In the genomic region with DNA sequence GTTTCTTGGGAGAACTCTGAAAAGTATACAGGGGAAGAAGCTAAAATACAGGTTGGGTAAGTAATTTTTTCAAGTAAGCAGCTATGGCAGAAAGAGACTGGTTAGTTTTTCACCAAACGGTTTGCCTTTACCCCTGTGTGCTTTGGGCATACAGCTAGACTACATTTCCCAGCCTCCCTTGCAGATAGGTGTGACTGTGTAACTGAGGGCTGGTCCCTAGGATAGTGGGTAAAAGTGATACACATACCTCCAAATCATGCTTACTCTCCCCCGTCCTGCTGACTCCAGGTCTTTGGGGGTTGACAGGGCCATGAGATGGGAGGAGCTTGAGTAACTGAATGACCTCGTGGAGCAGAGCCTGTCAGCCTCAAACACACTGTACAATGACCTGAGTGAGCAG, we compare ENCODE assay signal across 34 cellular contexts.
"Had no signal": no experiment of that assay in that cellular context is flagged by ENCODE, and none has a peak within 500 bp of the region (broad histone marks: within the 10 kb centered on the region; RNA-seq: fewer than 3 reads in every experiment).

No MANE protein-coding gene starts in this region.

- H3K4me3 Mint-ChIP-seq: activated CD4-positive, alpha-beta memory T cell treated with anti-CD3 and anti-CD28 coated beads for 36 hours; activated CD8-positive, alpha-beta memory T cell treated with anti-CD3 and anti-CD28 coated beads, Interleukin-2, amount 10 ng/mL, durations not matched to agents 7 days and 5 days; activated naive CD8-positive, alpha-beta T cell treated with anti-CD3 and anti-CD28 coated beads for 36 hours; activated T-cell treated with anti-CD3 and anti-CD28 coated beads, Interleukin-2, amount 50 U/mL, for 72 hours; activated T-helper 17 cell treated with anti-CD3 and anti-CD28 coated beads, Interleukin-2, amount 50 U/mL, for 72 hours; T-helper 1 cell treated with Interleukin-12 subunit alpha and Interleukin-12 subunit beta and Interleukin-4 antibody, amounts not matched to agents 30 μg/mL and 1 μg/mL, for 36 hours; T-helper 2 cell treated with Interferon-gamma antibody and Interleukin-4, amounts not matched to agents 5 μg/mL and 100 μg/mL, for 36 hours had no signal

- H3K36me3 ChIP-seq: brain microvascular endothelial cell, Peyer's patch, SJSA1 had no signal

- H3K9me3 Mint-ChIP-seq: activated CD4-positive, alpha-beta memory T cell treated with anti-CD3 and anti-CD28 coated beads for 36 hours; activated naive CD8-positive, alpha-beta T cell treated with anti-CD3 and anti-CD28 coated beads for 36 hours; activated T-cell treated with anti-CD3 and anti-CD28 coated beads, Interleukin-2, amount 50 U/mL, for 72 hours; activated T-helper 17 cell treated with anti-CD3 and anti-CD28 coated beads, Interleukin-2, amount 50 U/mL, for 72 hours; T-helper 1 cell treated with Interleukin-12 subunit alpha and Interleukin-12 subunit beta and Interleukin-4 antibody, amounts not matched to agents 30 μg/mL and 1 μg/mL, for 36 hours; T-helper 2 cell treated with Interferon-gamma antibody and Interleukin-4, amounts not matched to agents 5 μg/mL and 100 μg/mL, for 36 hours had no signal

- H3K27ac Mint-ChIP-seq: activated CD4-positive, alpha-beta memory T cell treated with anti-CD3 and anti-CD28 coated beads for 36 hours; activated CD8-positive, alpha-beta memory T cell treated with anti-CD3 and anti-CD28 coated beads, Interleukin-2, amount 10 ng/mL, durations not matched to agents 7 days and 5 days; activated naive CD8-positive, alpha-beta T cell treated with anti-CD3 and anti-CD28 coated beads for 36 hours; activated T-cell treated with anti-CD3 and anti-CD28 coated beads, Interleukin-2, amount 50 U/mL, for 72 hours; activated T-helper 17 cell treated with anti-CD3 and anti-CD28 coated beads, Interleukin-2, amount 50 U/mL, for 72 hours; T-helper 1 cell treated with Interleukin-12 subunit alpha and Interleukin-12 subunit beta and Interleukin-4 antibody, amounts not matched to agents 30 μg/mL and 1 μg/mL, for 36 hours; T-helper 2 cell treated with Interferon-gamma antibody and Interleukin-4, amounts not matched to agents 5 μg/mL and 100 μg/mL, for 36 hours had no signal

- H3K9me3 ChIP-seq: Peyer's patch, SJSA1, SK-N-SH had no signal

- H3K4me3 ChIP-seq: Peyer's patch, SJSA1 had no signal

- H3K9ac ChIP-seq: SK-N-SH had no signal

- FAIRE-seq: TTC549 had no signal

- H3K27ac ChIP-seq: brain microvascular endothelial cell, Peyer's patch, SJSA1 had no signal

- H3K4me2 ChIP-seq: SK-N-SH had no signal

- DNase-seq: activated CD4-positive, alpha-beta memory T cell treated with anti-CD3 and anti-CD28 coated beads for 36 hours; activated CD4-positive, alpha-beta T cell treated with anti-CD3 and anti-CD28 coated beads for 4 hours; activated CD4-positive, alpha-beta T cell treated with anti-CD3 and anti-CD28 coated beads, Interleukin-2, amount 50 U/mL, for 1 hour; activated CD4-positive, CD25-positive, alpha-beta regulatory T cell treated with anti-CD3 and anti-CD28 coated beads, Interleukin-2, amount 50 U/mL, for 72 hours; activated CD8-positive, alpha-beta memory T cell treated with anti-CD3 and anti-CD28 coated beads for 24 hours; activated CD8-positive, alpha-beta memory T cell treated with anti-CD3 and anti-CD28 coated beads, Interleukin-2, amount 10 ng/mL, durations not matched to agents 7 days and 5 days; activated CD8-positive, alpha-beta memory T cell treated with anti-CD3 and anti-CD28 coated beads, Interleukin-2, amount 50 U/mL, for 48 hours; activated effector memory CD4-positive, alpha-beta T cell treated with anti-CD3 and anti-CD28 coated beads, Interleukin-2, amount 50 U/mL, for 16 hours; activated naive CD4-positive, alpha-beta T cell; activated naive CD4-positive, alpha-beta T cell treated with anti-CD3 and anti-CD28 coated beads, Interleukin-2, amount 50 U/mL, for 16 hours; activated naive CD8-positive, alpha-beta T cell treated with anti-CD3 and anti-CD28 coated beads for 36 hours; activated T-cell treated with anti-CD3 and anti-CD28 coated beads, Interleukin-2, amount 50 U/mL, for 72 hours; amniotic stem cell; aorta; brain microvascular endothelial cell; central memory CD4-positive, alpha-beta T cell; NCI-H1105; NCI-H1417 treated with DMSO at 0.1 percent for 48 hours; NCI-H187 treated with DMSO at 0.1 percent for 48 hours; NCI-H2081; NCI-H226; NCI-H446 treated with DMSO at 0.1 percent for 48 hours; NCI-H524; NK-92 treated with Interleukin-12 subunit alpha and Interleukin-12 subunit beta, amount 100 ng/mL, for 24 hours; PC-3; Peyer's patch; RPMI8226; SHP77 treated with DMSO at 0.1 percent for 48 hours; SK-N-SH had no signal

- H3K4me1 ChIP-seq: Peyer's patch had no signal

- H3K27me3 ChIP-seq: brain microvascular endothelial cell, Peyer's patch, SJSA1 had no signal

- H3K27me3 Mint-ChIP-seq: activated CD4-positive, alpha-beta memory T cell treated with anti-CD3 and anti-CD28 coated beads for 36 hours; activated naive CD8-positive, alpha-beta T cell treated with anti-CD3 and anti-CD28 coated beads for 36 hours had no signal

- H3K4me1 Mint-ChIP-seq: activated CD8-positive, alpha-beta memory T cell treated with anti-CD3 and anti-CD28 coated beads, Interleukin-2, amount 10 ng/mL, durations not matched to agents 7 days and 5 days; activated naive CD8-positive, alpha-beta T cell treated with anti-CD3 and anti-CD28 coated beads for 36 hours; activated T-helper 17 cell treated with anti-CD3 and anti-CD28 coated beads, Interleukin-2, amount 50 U/mL, for 72 hours had no signal

- ATAC-seq: activated CD8-positive, alpha-beta memory T cell treated with anti-CD3 and anti-CD28 coated beads, Interleukin-2, amount 10 ng/mL, durations not matched to agents 7 days and 5 days; activated T-cell treated with anti-CD3 and anti-CD28 coated beads, Interleukin-2, amount 50 U/mL, for 72 hours; activated T-helper 17 cell treated with anti-CD3 and anti-CD28 coated beads, Interleukin-2, amount 50 U/mL, for 72 hours; PC-3 had no signal

- H3K36me3 Mint-ChIP-seq: activated CD4-positive, alpha-beta memory T cell treated with anti-CD3 and anti-CD28 coated beads for 36 hours; activated CD8-positive, alpha-beta memory T cell treated with anti-CD3 and anti-CD28 coated beads, Interleukin-2, amount 10 ng/mL, durations not matched to agents 7 days and 5 days; activated naive CD8-positive, alpha-beta T cell treated with anti-CD3 and anti-CD28 coated beads for 36 hours had no signal
